ENCODE assay signal across 8 cellular contexts in the genomic region with DNA sequence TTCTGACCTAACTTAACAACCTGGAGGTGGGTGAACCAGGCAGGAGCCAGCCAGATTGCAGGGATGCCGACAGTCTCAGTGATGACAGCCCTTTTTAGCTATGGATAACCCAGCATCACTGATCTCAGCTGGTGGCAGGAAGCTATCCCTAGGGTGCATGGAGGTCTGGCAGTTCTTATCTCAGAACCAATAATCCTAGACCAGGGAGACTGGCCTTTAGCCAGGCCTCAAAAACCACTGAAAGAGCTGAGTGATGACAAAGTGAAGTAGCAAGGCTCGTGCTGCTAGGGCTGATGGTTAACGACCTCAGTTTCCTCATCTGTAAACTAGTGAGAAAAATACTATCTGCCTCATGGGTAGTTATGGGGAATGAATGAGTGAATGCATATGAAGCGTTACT.
A peak's percentile ranks its signal among the peaks of the same experiment; 100 is the strongest.
DNase-seq lines count a peak whose midpoint lies in the region; ATAC-seq and TF ChIP-seq lines count a peak whose summit lies in the region.

No MANE protein-coding gene starts in this region.

- no peaks in the 10 kb centered on the region for H3K27me3 Mint-ChIP-seq in brain

- peak; percentile 59 for DNase-seq in activated CD8-positive, alpha-beta memory T cell treated with anti-CD3 and anti-CD28 coated beads for 24 hours
- no peak for DNase-seq in activated CD8-positive, alpha-beta memory T cell treated with anti-CD3 and anti-CD28 coated beads, Interleukin-2, amount 50 U/mL, for 4 hours
- peak; percentile 74 for DNase-seq in M059J (ENCODE audit: low read depth)
- peak; percentile 51 for DNase-seq in stimulated activated CD8-positive, alpha-beta memory T cell treated with anti-CD3 and anti-CD28 coated beads, Interleukin-4, amount 100 ng/mL, for 48 hours
- DNase-seq in left cardiac atrium: no peak
- DNase-seq in NCI-H82 (lab: John Stamatoyannopoulos, UW): no peak

- no peak for TF ChIP-seq CTCF in brain (conservative IDR thresholded peaks at IDR 0.05)

- no peaks in the 10 kb centered on the region for H3K9me3 Mint-ChIP-seq in brain

- ATAC-seq in left cardiac atrium: no peak
- no peak for ATAC-seq in activated CD4-positive, CD25-positive, alpha-beta regulatory T cell treated with anti-CD3 and anti-CD28 coated beads, Interleukin-2, amount 50 U/mL, for 24 hours

- peak overlapping the region; percentile 55 to 85 (median 68) for H3K4me3 Mint-ChIP-seq in brain

- no peak overlapping the region for H3K27ac Mint-ChIP-seq in brain

- peaks cover 48% of the 10 kb centered on the region for H3K4me1 Mint-ChIP-seq in brain

- H3K36me3 Mint-ChIP-seq in brain: peaks cover 21% of the 10 kb centered on the region

- intact Hi-C loops in left cardiac atrium (cut with DNase I): no loop called here

Comparison
In these comparisons a context has a peak if more than half of its experiments do, and no peak if none do; other contexts are left out.
1. DNase-seq: peak in activated CD8-positive, alpha-beta memory T cell treated with anti-CD3 and anti-CD28 coated beads for 24 hours (single experiment), M059J (single experiment) and stimulated activated CD8-positive, alpha-beta memory T cell treated with anti-CD3 and anti-CD28 coated beads, Interleukin-4, amount 100 ng/mL, for 48 hours (single experiment); none in activated CD8-positive, alpha-beta memory T cell treated with anti-CD3 and anti-CD28 coated beads, Interleukin-2, amount 50 U/mL, for 4 hours (single experiment), left cardiac atrium (single experiment) and NCI-H82 (single experiment).